In the genomic region with DNA sequence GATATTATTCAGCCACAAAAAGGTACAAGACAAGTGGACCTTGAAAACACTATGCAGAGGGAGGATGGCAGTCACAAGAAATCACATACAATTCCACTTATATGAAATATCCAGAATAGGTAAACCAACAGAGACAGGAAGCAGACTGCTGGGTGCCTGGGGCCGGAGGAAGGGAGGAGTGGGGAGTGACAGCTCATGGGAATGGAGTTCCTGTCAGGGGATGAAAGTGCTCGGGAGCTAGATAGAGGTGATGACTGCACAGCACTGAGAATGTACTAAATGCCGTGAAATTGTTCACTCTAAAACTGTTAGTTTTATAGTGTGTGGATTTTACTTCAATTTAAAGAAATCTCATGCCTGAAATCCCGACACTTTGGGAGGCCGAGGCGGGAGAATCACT, we compare ENCODE assay signal across 1 cellular context.
TF ChIP-seq lines count a peak whose summit lies in the region.

No MANE protein-coding gene starts in this region.

TF ChIP-seq in endothelial cell of umbilical vein, 7 proteins besides CTCF, POLR2A, EP300 and RAD21:
- TF ChIP-seq GATA2 (IDR thresholded peaks at IDR 0.05; ENCODE audit: insufficient read depth, insufficient read length, low read depth, low read length): no peak
TF ChIP-seq in endothelial cell of umbilical vein: peak in this region for 0.
